ENCODE assay signal across 23 cellular contexts in the genomic region with DNA sequence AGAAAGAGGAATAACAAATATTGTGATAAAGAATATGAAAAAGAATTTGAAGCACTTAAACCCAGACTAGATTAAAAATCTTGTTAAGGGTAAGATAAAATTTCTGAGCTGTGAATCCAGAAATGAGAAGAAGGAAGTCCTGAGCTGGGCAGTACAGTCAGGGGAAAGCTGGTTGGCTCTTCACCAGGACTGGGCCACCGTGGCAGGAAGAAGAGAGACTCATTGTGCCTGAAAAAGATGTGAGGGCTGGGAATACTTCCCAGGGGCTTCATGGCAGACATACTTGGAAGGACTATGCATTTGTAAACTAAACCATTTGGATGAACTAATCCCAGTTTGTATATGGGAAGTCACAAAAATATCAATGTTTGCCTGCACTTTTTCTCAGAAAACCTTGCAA. TPM values are rescaled to one million over a fixed set of nuclear protein-coding genes. Genes with fewer than 3 reads are reported as not detected.
A peak's percentile ranks its signal among the peaks of the same experiment; 100 is the strongest.
DNase-seq lines count a peak whose midpoint lies in the region; ATAC-seq and TF ChIP-seq lines count a peak whose summit lies in the region.
"Had no signal": no experiment of that assay in that cellular context is flagged by ENCODE, and none has a peak within 500 bp of the region (broad histone marks: within the 10 kb centered on the region; RNA-seq: fewer than 3 reads in every experiment).

No MANE protein-coding gene starts in this region.

- no peak for TF ChIP-seq CTCF in IMR-90 (conservative IDR thresholded peaks at IDR 0.05; ENCODE audit: low read depth, low read length)

- H3K4me1 Mint-ChIP-seq in stimulated activated effector memory CD8-positive, alpha-beta T cell treated with anti-CD3 and anti-CD28 coated beads, Interleukin-12 subunit alpha, Interleukin-12 subunit beta, amount 100 ng/mL, for 72 hours = no peaks in the 10 kb centered on the region
- H3K4me1 Mint-ChIP-seq: CD14-positive monocyte; CD8-positive, alpha-beta memory T cell had no signal

- no peak overlapping the region for H2BK120ac ChIP-seq in IMR-90 (ENCODE audit: low read depth, low read length)

- no peak overlapping the region for H3K14ac ChIP-seq in IMR-90 (replicated peaks; ENCODE audit: low read depth, low read length)

- CTCF ChIA-PET in IMR-90 (lab: Yijun Ruan, JAX) = no interaction called here

- no peaks in the 10 kb centered on the region for H3K27me3 ChIP-seq in IMR-90 (ENCODE audit: control insufficient read depth, insufficient read depth, low read length)
- H3K27me3 ChIP-seq: BE2C; BLaER1 treated with 17β-estradiol and CSF1 and Interleukin-3, amounts not matched to agents 10 nM and 100 nM had no signal

- peaks cover 2% of the 10 kb centered on the region; the same call in 1 of the 2 replicates for H3K4me1 ChIP-seq in IMR-90 (ENCODE audit: control insufficient read depth, insufficient read depth, low read length)
- H3K4me1 ChIP-seq: A549; BE2C; BLaER1 treated with 17β-estradiol and CSF1 and Interleukin-3, amounts not matched to agents 10 nM and 100 nM; HAP-1 had no signal

- intact Hi-C loops in IMR-90 (cut with micrococcal nuclease) = no loop called here

- H3K23ac ChIP-seq in IMR-90 (ENCODE audit: low read depth, low read length) = no peak overlapping the region

- no TSS peak for BruUV-seq in IMR-90 (replicated peaks; lab: Mats Ljungman, UMichigan)

- H4K91ac ChIP-seq in IMR-90 (ENCODE audit: insufficient read depth, low read depth, low read length) = no peak overlapping the region

- dilution Hi-C loops in IMR-90 (cut with HindIII; ENCODE audit: low sequenced_read_pairs, unreplicated experiment) = no loop called here

- WGBS in IMR-90 (ENCODE audit: extremely low coverage in 2 of 2, insufficient read length in 1 of 2), 2 experiments = no CpG with 5 or more reads among the region's 1 CpG

- POLR2A ChIA-PET in IMR-90 (lab: Charles Lee; ENCODE audit: unreplicated experiment) = no interaction called here

- H3K9me1 ChIP-seq in IMR-90 (ENCODE audit: insufficient read depth, low read length) = peaks cover 11% of the 10 kb centered on the region

- no peak overlapping the region for H3K4me3 Mint-ChIP-seq in stimulated activated effector memory CD8-positive, alpha-beta T cell treated with anti-CD3 and anti-CD28 coated beads, Interleukin-12 subunit alpha, Interleukin-12 subunit beta, amount 100 ng/mL, for 72 hours
- H3K4me3 Mint-ChIP-seq: CD14-positive monocyte; CD4-positive, alpha-beta T cell; CD8-positive, alpha-beta memory T cell; HFFc6 had no signal

- no peak overlapping the region for H2AK5ac ChIP-seq in IMR-90 (ENCODE audit: low read depth, low read length)

- peak; percentile 44; the same call in 1 of the 2 replicates for ATAC-seq in IMR-90 (ENCODE audit: low read depth)
- no peak for ATAC-seq in stimulated activated effector memory CD8-positive, alpha-beta T cell treated with anti-CD3 and anti-CD28 coated beads, Interleukin-12 subunit alpha, Interleukin-12 subunit beta, amount 100 ng/mL, for 72 hours
- ATAC-seq: A549 had no signal

- H2BK20ac ChIP-seq in IMR-90 (ENCODE audit: low read depth, low read length) = no peak overlapping the region

- H3K36me3 ChIP-seq in IMR-90 (ENCODE audit: control insufficient read depth, insufficient read depth, low read length) = peaks cover 8% of the 10 kb centered on the region
- H3K36me3 ChIP-seq: BE2C had no signal

- H2BK15ac ChIP-seq in IMR-90 (ENCODE audit: low read depth, low read length) = no peak overlapping the region

- H3K4me3 ChIP-seq in IMR-90 (ENCODE audit: insufficient read depth, low read depth, low read length) = no peak overlapping the region
- H3K4me3 ChIP-seq: A549; BLaER1 treated with 17β-estradiol and CSF1 and Interleukin-3, amounts not matched to agents 10 nM and 100 nM; HAP-1 had no signal

- H3K4ac ChIP-seq in IMR-90 (ENCODE audit: low read depth, low read length) = no peak overlapping the region

- H2AFZ ChIP-seq in IMR-90 (replicated peaks; ENCODE audit: low read length, poor library complexity) = no peak overlapping the region

- in situ Hi-C loops in IMR-90 (cut with MboI; ENCODE audit: low sequenced_read_pairs) = no loop called here

- H3K9me3 ChIP-seq in IMR-90 (ENCODE audit: control insufficient read depth, insufficient read depth, low read length) = no peaks in the 10 kb centered on the region
- H3K9me3 ChIP-seq: A549; BE2C; BLaER1 treated with 17β-estradiol and CSF1 and Interleukin-3, amounts not matched to agents 10 nM and 100 nM; HAP-1 had no signal

- no peak overlapping the region for H4K5ac ChIP-seq in IMR-90 (ENCODE audit: low read depth, low read length)

- H3K4me2 ChIP-seq in IMR-90 (ENCODE audit: low read depth, low read length) = no peak overlapping the region
- H3K4me2 ChIP-seq: A549; BLaER1 treated with 17β-estradiol and CSF1 and Interleukin-3, amounts not matched to agents 10 nM and 100 nM had no signal

- TF ChIP-seq POLR2A in IMR-90 (IDR thresholded peaks at IDR 0.05; ENCODE audit: low read depth, low read length) = no peak

- DNase-seq in IMR-90 = no peak
- DNase-seq in caudate nucleus (lab: John Stamatoyannopoulos, UW) = no peak
- DNase-seq in fibroblast of peridontal ligament (ENCODE audit: extremely low read depth) = peak; percentile 13
- DNase-seq in stimulated activated effector memory CD8-positive, alpha-beta T cell treated with anti-CD3 and anti-CD28 coated beads, Interleukin-12 subunit alpha, Interleukin-12 subunit beta, amount 100 ng/mL, for 72 hours (ENCODE audit: low spot score in 2 of 2) = no peak
- DNase-seq in activated T-cell treated with anti-CD3 and anti-CD28 coated beads, Interleukin-2, amount 50 U/mL, for 1 hour = no peak
- DNase-seq in NCI-H1436 treated with DMSO at 0.1 percent for 48 hours (lab: John Stamatoyannopoulos, UW) = no peak
- no peak for DNase-seq in activated CD4-positive, alpha-beta T cell treated with anti-CD3 and anti-CD28 coated beads, Interleukin-2, amount 50 U/mL, for 4 hours
- DNase-seq: 8988T; ACHN; AML-193; BE2C; CD4-positive, alpha-beta T cell; CD8-positive, alpha-beta memory T cell; DMS 273 treated with DMSO at 0.1 percent for 48 hours; DMS79; EL; GF-D8; GOT3; HFFc6 had no signal

- no peaks in the 10 kb centered on the region for H3K79me1 ChIP-seq in IMR-90 (ENCODE audit: low read depth in 1 of 2, low read length in 2 of 2)

- H3K36me3 Mint-ChIP-seq in stimulated activated effector memory CD8-positive, alpha-beta T cell treated with anti-CD3 and anti-CD28 coated beads, Interleukin-12 subunit alpha, Interleukin-12 subunit beta, amount 100 ng/mL, for 72 hours = peaks cover 95% of the 10 kb centered on the region

- H3K9me3 Mint-ChIP-seq in stimulated activated effector memory CD8-positive, alpha-beta T cell treated with anti-CD3 and anti-CD28 coated beads, Interleukin-12 subunit alpha, Interleukin-12 subunit beta, amount 100 ng/mL, for 72 hours = no peaks in the 10 kb centered on the region
- H3K9me3 Mint-ChIP-seq: CD14-positive monocyte; CD4-positive, alpha-beta T cell; CD8-positive, alpha-beta memory T cell; HFFc6 had no signal

- H4K8ac ChIP-seq in IMR-90 (ENCODE audit: low read depth in 2 of 2, low read length in 2 of 2) = no peak overlapping the region

- peak overlapping the region; percentile 30 for H3K27ac Mint-ChIP-seq in stimulated activated effector memory CD8-positive, alpha-beta T cell treated with anti-CD3 and anti-CD28 coated beads, Interleukin-12 subunit alpha, Interleukin-12 subunit beta, amount 100 ng/mL, for 72 hours
- H3K27ac Mint-ChIP-seq: CD4-positive, alpha-beta T cell; HFFc6 had no signal

- H3K56ac ChIP-seq in IMR-90 (ENCODE audit: extremely low read depth, insufficient read depth, low read length) = no peak overlapping the region

- H2BK5ac ChIP-seq in IMR-90 (ENCODE audit: low read depth, low read length, poor library complexity, severe bottlenecking) = no peak overlapping the region

- H3K9ac ChIP-seq in IMR-90 (ENCODE audit: low read depth, low read length) = no peak overlapping the region
- H3K9ac ChIP-seq: BLaER1 treated with 17β-estradiol and CSF1 and Interleukin-3, amounts not matched to agents 10 nM and 100 nM had no signal

- TF ChIP-seq RAD21 in IMR-90 (IDR thresholded peaks at IDR 0.05; ENCODE audit: low read length) = no peak

- no peaks in the 10 kb centered on the region for H4K20me1 ChIP-seq in IMR-90 (ENCODE audit: insufficient read depth, low read length)

- H3K27ac ChIP-seq in IMR-90 (ENCODE audit: insufficient read depth, low read length) (no peak overlapping the region), caudate nucleus (ENCODE audit: low read depth, low read length) (peak overlapping the region; percentile 73)
- H3K27ac ChIP-seq: A549; BLaER1 treated with 17β-estradiol and CSF1 and Interleukin-3, amounts not matched to agents 10 nM and 100 nM had no signal

- H2AK9ac ChIP-seq in IMR-90 (replicated peaks; ENCODE audit: low read depth, low read length, poor library complexity) = no peak overlapping the region

- no peak overlapping the region for H3K18ac ChIP-seq in IMR-90 (ENCODE audit: low read depth, low read length)

TF ChIP-seq in IMR-90, 13 proteins besides CTCF, POLR2A, EP300 and RAD21:
- TF ChIP-seq NFE2L2 (IDR thresholded peaks at IDR 0.05; ENCODE audit: low read depth, low read length) (no peak), BHLHE40 (IDR thresholded peaks at IDR 0.05; ENCODE audit: low read depth, low read length) (no peak), MAZ (IDR thresholded peaks at IDR 0.05; ENCODE audit: borderline replicate concordance, low read depth, low read length) (no peak), CHD1 (IDR thresholded peaks at IDR 0.05; ENCODE audit: low read depth, low read length) (no peak), FOS (IDR thresholded peaks at IDR 0.05; ENCODE audit: low read depth, low read length) (no peak), SMC3 (IDR thresholded peaks at IDR 0.05; ENCODE audit: low read depth, low read length) (no peak)
TF ChIP-seq in IMR-90: peak in this region for 0.

RNA-seq across cellular contexts. Expression of a gene that starts 28.5 kb away (rescaled TPM):
- under 0.01 TPM in 2 replicates for total RNA-seq in IMR-90 (2012; rRNA removed)
- polyA plus RNA-seq in IMR-90 (2012; rRNA removed) = 0.03 and 0.07 TPM in 2 replicates
- polyA plus RNA-seq in IMR-90 (2012; cell fraction: cytosol; rRNA removed) = 0.04 TPM in 1 of 2 replicates, not detected in the other
- 0.11 and 0.22 TPM in 2 replicates for polyA plus RNA-seq in IMR-90 (2012; cell fraction: nucleus; rRNA removed; ENCODE audit: low replicate concordance)
- polyA plus RNA-seq: CD14-positive monocyte had no signal
